Comparison of ENCODE assay signal across 10 cellular contexts in genomic region chr3:197518794-197519451, GRCh38. TPM values are rescaled to one million over a fixed set of nuclear protein-coding genes. Genes with fewer than 3 reads are reported as not detected.
DNase-seq lines count a peak whose midpoint lies in the region; ATAC-seq, FAIRE-seq and TF ChIP-seq lines count a peak whose summit lies in the region.
"Had no signal": no experiment of that assay in that cellular context is flagged by ENCODE, and none has a peak within 500 bp of the region (broad histone marks: within the 10 kb centered on the region; RNA-seq: fewer than 3 reads in every experiment).

No MANE protein-coding gene starts in this region.

- CTCF ChIA-PET in activated B cell treated with CpG ODN at 0.5 μM for 24 hours (lab: Charles Lee), result no interaction called here

- DNase-seq in CD14-positive monocyte (ENCODE audit: low spot score), result no peak
- peak; percentile 44 for DNase-seq in HT1080 (ENCODE audit: low read depth)
- DNase-seq in activated B cell treated with CpG ODN at 0.5 μM for 24 hours, result no peak
- DNase-seq in kidney tubule cell (ENCODE audit: low spot score), result peak; percentile 25
- DNase-seq in NCI-H2227 treated with DMSO at 0.1 percent for 48 hours (lab: John Stamatoyannopoulos, UW), result no peak
- no peak for DNase-seq in medulla oblongata (ENCODE audit: extremely low spot score)
- no peak for DNase-seq in stimulated activated naive CD4-positive, alpha-beta T cell treated with Interleukin-2 at 50 U/mL for 16 hours (lab: John Stamatoyannopoulos, UW)
- DNase-seq in urothelium cell line (ENCODE audit: low spot score), result no peak
- DNase-seq: activated CD4-positive, alpha-beta T cell treated with anti-CD3 and anti-CD28 coated beads, Interleukin-2, amount 50 U/mL, for 4 hours; sigmoid colon had no signal

- no peak for ATAC-seq in activated B cell treated with CpG ODN at 0.5 μM for 24 hours (ENCODE audit: low read depth)

- TF ChIP-seq CTCF in CD14-positive monocyte (IDR thresholded peaks at IDR 0.05) (no peak), activated B cell treated with CpG ODN at 0.5 μM for 24 hours (IDR thresholded peaks at IDR 0.05) (no peak)

- intact Hi-C loops in CD14-positive monocyte (cut with micrococcal nuclease) (no loop called here), activated B cell treated with CpG ODN at 0.5 μM for 24 hours (cut with micrococcal nuclease) (loop anchor here (10.0 kb wide), 1 partner anchor 544 kb away; no protein-coding TSS in a partner anchor)

- POLR2A ChIA-PET in activated B cell treated with CpG ODN at 0.5 μM for 24 hours (lab: Charles Lee), result no interaction called here

- no peak overlapping the region for H3K4me3 Mint-ChIP-seq in CD14-positive monocyte
- H3K4me3 Mint-ChIP-seq in activated B cell treated with CpG ODN at 0.5 μM for 24 hours, result no peak overlapping the region

- H3K27ac Mint-ChIP-seq in CD14-positive monocyte (peak overlapping the region in 5 of 7 donors; percentile 35 to 86 (median 67)), activated B cell treated with CpG ODN at 0.5 μM for 24 hours (peak overlapping the region; percentile 76)

- peaks cover 40 to 45% of the 10 kb centered on the region in 2 donors for H3K36me3 Mint-ChIP-seq in CD14-positive monocyte
- H3K36me3 Mint-ChIP-seq in activated B cell treated with CpG ODN at 0.5 μM for 24 hours (ENCODE audit: low read depth), result peaks cover 39% of the 10 kb centered on the region

- H3K4me1 Mint-ChIP-seq in CD14-positive monocyte (peaks cover 7% of the 10 kb centered on the region), activated B cell treated with CpG ODN at 0.5 μM for 24 hours (peaks cover 13% of the 10 kb centered on the region)

- H3K27me3 Mint-ChIP-seq in CD14-positive monocyte (ENCODE audit: low read depth in 3 of 3), result no peaks in the 10 kb centered on the region
- no peaks in the 10 kb centered on the region for H3K27me3 Mint-ChIP-seq in activated B cell treated with CpG ODN at 0.5 μM for 24 hours

- H3K9me3 Mint-ChIP-seq in CD14-positive monocyte (no peaks in the 10 kb centered on the region), activated B cell treated with CpG ODN at 0.5 μM for 24 hours (peaks cover 3% of the 10 kb centered on the region)

- no peak for FAIRE-seq in urothelium cell line (lab: Jason Lieb, UNC)

RNA-seq across cellular contexts. Expression of gene BDH1, which starts 36.8 kb away (rescaled TPM):
- 1 to 10 TPM; 2.8 to 5.3 TPM for polyA plus RNA-seq in CD14-positive monocyte
- 24.1 and 29.6 TPM in 2 replicates for total RNA-seq in HT1080 (2014; rRNA removed; shearing (Covaris generic))
- polyA plus RNA-seq in HT1080 (2015; cell fraction: cytosol; rRNA removed), result 14.6 and 15.5 TPM in 2 replicates
- polyA plus RNA-seq in HT1080 (2015; cell fraction: nucleus; rRNA removed), result 22.4 and 27.9 TPM in 2 replicates
- 35.1 and 40.9 TPM in 2 replicates for total RNA-seq in activated B cell treated with CpG ODN at 0.5 μM for 24 hours

Comparison
In these comparisons a context has a peak if more than half of its experiments do, and no peak if none do; other contexts are left out.
1. DNase-seq: peak in HT1080 (single experiment) and kidney tubule cell (single experiment); none in CD14-positive monocyte (single experiment), activated B cell treated with CpG ODN at 0.5 μM for 24 hours (single experiment), NCI-H2227 treated with DMSO at 0.1 percent for 48 hours (single experiment), medulla oblongata (single experiment), stimulated activated naive CD4-positive, alpha-beta T cell treated with Interleukin-2 at 50 U/mL for 16 hours (single experiment) and urothelium cell line (single experiment).